Comparison of ENCODE assay signal across 1 cellular context in genomic region chr12:66168410-66168809, GRCh38.
TF ChIP-seq lines count a peak whose summit lies in the region.

No MANE protein-coding gene starts in this region.

TF ChIP-seq in HepG2, 621 proteins besides CTCF, POLR2A, EP300 and RAD21:
- TF ChIP-seq JARID2 (CRISPR knock-in tag; IDR thresholded peaks at IDR 0.05; ENCODE audit: insufficient replicate concordance) (no peak), HNRNPK (IDR thresholded peaks at IDR 0.05; ENCODE audit: low read depth, low read length, poor library complexity, severe bottlenecking) (peak; percentile 21)
TF ChIP-seq in HepG2: peak in this region for 1.
